9 cellular contexts compared by ENCODE assay signal in the genomic region with DNA sequence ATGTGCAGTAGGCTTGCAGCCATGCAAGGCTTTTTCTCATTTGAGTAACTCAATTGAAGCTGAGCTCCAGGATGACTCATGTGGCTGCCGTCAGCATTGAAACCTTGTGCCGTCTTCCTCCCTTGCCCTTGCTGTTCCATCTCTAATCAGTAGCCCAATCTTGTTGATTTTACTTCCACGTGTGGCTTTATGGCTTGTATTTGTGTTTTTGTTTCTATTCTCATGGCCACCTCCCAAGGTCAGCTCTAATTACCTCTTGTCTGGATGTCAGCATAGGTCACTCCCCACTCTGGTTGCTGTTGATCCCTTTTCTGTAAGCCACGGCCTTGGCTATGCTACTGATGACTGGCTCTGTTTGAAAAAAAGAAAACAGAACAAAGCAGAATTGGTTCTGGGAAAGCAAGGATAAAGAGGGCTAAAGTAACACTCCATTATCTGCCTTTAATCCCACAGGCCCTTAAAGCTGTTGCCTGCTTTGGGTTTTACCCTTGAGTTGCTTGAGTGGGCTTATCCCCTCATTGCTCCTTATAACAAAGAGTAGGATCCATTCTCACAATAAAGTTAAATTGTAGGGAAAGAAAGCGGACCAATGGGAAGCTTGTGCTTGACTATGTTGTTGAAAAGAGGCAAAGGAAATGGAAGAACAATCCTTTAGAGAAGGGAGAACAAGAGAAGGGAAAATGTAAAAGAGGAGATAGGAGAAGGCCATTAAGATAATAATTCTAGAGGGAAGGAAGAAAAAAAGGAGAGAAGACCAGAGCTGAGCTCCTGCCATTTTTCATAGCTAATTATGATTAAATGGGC.
A peak's percentile ranks its signal among the peaks of the same experiment; 100 is the strongest.
DNase-seq lines count a peak whose midpoint lies in the region; ATAC-seq and TF ChIP-seq lines count a peak whose summit lies in the region.
"Had no signal": no experiment of that assay in that cellular context is flagged by ENCODE, and none has a peak within 500 bp of the region (broad histone marks: within the 10 kb centered on the region; RNA-seq: fewer than 3 reads in every experiment).

No MANE protein-coding gene starts in this region.

- no peak overlapping the region for H3K9ac ChIP-seq in MM.1S (ENCODE audit: low read length)

- H3K36me3 ChIP-seq in uterus (no peaks in the 10 kb centered on the region), MM.1S (replicated peaks; ENCODE audit: insufficient read depth, low read length) (no peaks in the 10 kb centered on the region)

- no peaks in the 10 kb centered on the region for H4K20me1 ChIP-seq in MM.1S (ENCODE audit: insufficient read depth, low read length)

- CTCF ChIA-PET in activated CD4-positive, alpha-beta memory T cell treated with anti-CD3 and anti-CD28 coated beads for 36 hours (lab: Charles Lee), result no interaction called here
- CTCF ChIA-PET in activated CD4-positive, alpha-beta memory T cell treated with anti-CD3 and anti-CD28 coated beads, Interleukin-2, amount 10 ng/mL, durations not matched to agents 7 days and 5 days (lab: Charles Lee), result interaction anchor here (1.8 kb wide), 1 partner anchor 7 kb away, joined by 8 read pairs; no protein-coding TSS in a partner anchor

- H3K9me3 Mint-ChIP-seq in activated CD4-positive, alpha-beta memory T cell treated with anti-CD3 and anti-CD28 coated beads for 36 hours, result no peaks in the 10 kb centered on the region
- no peaks in the 10 kb centered on the region for H3K9me3 Mint-ChIP-seq in activated CD4-positive, alpha-beta memory T cell treated with anti-CD3 and anti-CD28 coated beads, Interleukin-2, amount 10 ng/mL, durations not matched to agents 7 days and 5 days
- H3K9me3 Mint-ChIP-seq in nephron progenitor cell, result no peaks in the 10 kb centered on the region
- H3K9me3 Mint-ChIP-seq: CD4-positive, CD25-positive, alpha-beta regulatory T cell had no signal

- H3K36me3 Mint-ChIP-seq in activated CD4-positive, alpha-beta memory T cell treated with anti-CD3 and anti-CD28 coated beads for 36 hours, result no peaks in the 10 kb centered on the region
- H3K36me3 Mint-ChIP-seq in activated CD4-positive, alpha-beta memory T cell treated with anti-CD3 and anti-CD28 coated beads, Interleukin-2, amount 10 ng/mL, durations not matched to agents 7 days and 5 days (ENCODE audit: low read depth), result no peaks in the 10 kb centered on the region
- peaks cover 4% of the 10 kb centered on the region for H3K36me3 Mint-ChIP-seq in nephron progenitor cell (ENCODE audit: low read depth)
- H3K36me3 Mint-ChIP-seq: CD4-positive, CD25-positive, alpha-beta regulatory T cell had no signal

- H3K27ac Mint-ChIP-seq in activated CD4-positive, alpha-beta memory T cell treated with anti-CD3 and anti-CD28 coated beads for 36 hours, result no peak overlapping the region
- no peak overlapping the region for H3K27ac Mint-ChIP-seq in activated CD4-positive, alpha-beta memory T cell treated with anti-CD3 and anti-CD28 coated beads, Interleukin-2, amount 10 ng/mL, durations not matched to agents 7 days and 5 days
- H3K27ac Mint-ChIP-seq in nephron progenitor cell, result no peak overlapping the region
- H3K27ac Mint-ChIP-seq: CD4-positive, CD25-positive, alpha-beta regulatory T cell had no signal

- H3K27me3 ChIP-seq in uterus, result no peaks in the 10 kb centered on the region
- H3K27me3 ChIP-seq in MM.1S (replicated peaks; ENCODE audit: insufficient read depth, low read length), result no peaks in the 10 kb centered on the region

- no peaks in the 10 kb centered on the region for H3K4me1 Mint-ChIP-seq in activated CD4-positive, alpha-beta memory T cell treated with anti-CD3 and anti-CD28 coated beads for 36 hours (ENCODE audit: low read depth)
- no peaks in the 10 kb centered on the region for H3K4me1 Mint-ChIP-seq in activated CD4-positive, alpha-beta memory T cell treated with anti-CD3 and anti-CD28 coated beads, Interleukin-2, amount 10 ng/mL, durations not matched to agents 7 days and 5 days
- H3K4me1 Mint-ChIP-seq in nephron progenitor cell, result peaks cover 7% of the 10 kb centered on the region
- H3K4me1 Mint-ChIP-seq: CD4-positive, CD25-positive, alpha-beta regulatory T cell had no signal

- POLR2A ChIA-PET in activated CD4-positive, alpha-beta memory T cell treated with anti-CD3 and anti-CD28 coated beads for 36 hours (lab: Charles Lee), result no interaction called here
- POLR2A ChIA-PET in activated CD4-positive, alpha-beta memory T cell treated with anti-CD3 and anti-CD28 coated beads, Interleukin-2, amount 10 ng/mL, durations not matched to agents 7 days and 5 days (lab: Charles Lee), result no interaction called here

- peak; percentile 12 for DNase-seq in activated CD4-positive, alpha-beta memory T cell treated with anti-CD3 and anti-CD28 coated beads for 36 hours
- DNase-seq in activated CD4-positive, alpha-beta memory T cell treated with anti-CD3 and anti-CD28 coated beads, Interleukin-2, amount 10 ng/mL, durations not matched to agents 7 days and 5 days, result no peak
- DNase-seq in NCI-H82 treated with DMSO at 0.1 percent for 48 hours (lab: John Stamatoyannopoulos, UW; ENCODE audit: unreplicated experiment), result peak; percentile 83
- DNase-seq in fibroblast of villous mesenchyme (ENCODE audit: low read depth), result peak; percentile 97
- peak; percentile 29 to 80 for DNase-seq in uterus
- DNase-seq in nephron progenitor cell, result no peak
- no peak for DNase-seq in MM.1S
- DNase-seq: CD4-positive, CD25-positive, alpha-beta regulatory T cell had no signal

- no peak overlapping the region for H2AFZ ChIP-seq in MM.1S (ENCODE audit: low read length)

- H3K27ac ChIP-seq in uterus (peak overlapping the region; percentile 27 to 62), MM.1S (ENCODE audit: low read length) (no peak overlapping the region)

- H3K4me1 ChIP-seq in uterus (no peaks in the 10 kb centered on the region), MM.1S (ENCODE audit: low read length) (no peaks in the 10 kb centered on the region)

- no peaks in the 10 kb centered on the region for H3F3A ChIP-seq in MM.1S (ENCODE audit: insufficient read depth, low read length)

- H3K27me3 Mint-ChIP-seq in activated CD4-positive, alpha-beta memory T cell treated with anti-CD3 and anti-CD28 coated beads for 36 hours, result no peaks in the 10 kb centered on the region
- H3K27me3 Mint-ChIP-seq in activated CD4-positive, alpha-beta memory T cell treated with anti-CD3 and anti-CD28 coated beads, Interleukin-2, amount 10 ng/mL, durations not matched to agents 7 days and 5 days, result peaks cover 2% of the 10 kb centered on the region
- no peaks in the 10 kb centered on the region for H3K27me3 Mint-ChIP-seq in nephron progenitor cell (ENCODE audit: low read depth, poor library complexity)
- H3K27me3 Mint-ChIP-seq: CD4-positive, CD25-positive, alpha-beta regulatory T cell had no signal

- no peak for ATAC-seq in GM18517 (IDR thresholded peaks at IDR 0.05; ENCODE audit: unreplicated experiment)

- H3K4me2 ChIP-seq in MM.1S (ENCODE audit: low read depth, low read length), result no peak overlapping the region

- TF ChIP-seq POLR2A in uterus (IDR thresholded peaks at IDR 0.05), result no peak

- TF ChIP-seq CTCF in fibroblast of villous mesenchyme (IDR thresholded peaks at IDR 0.05; ENCODE audit: insufficient read depth, low read depth, low read length) (no peak), uterus (IDR thresholded peaks at IDR 0.05) (no peak), nephron progenitor cell (IDR thresholded peaks at IDR 0.05) (no peak), MM.1S (IDR thresholded peaks at IDR 0.05; ENCODE audit: low read length) (no peak)

- H3K79me2 ChIP-seq in MM.1S (ENCODE audit: low read length), result no peaks in the 10 kb centered on the region

- H3K4me3 Mint-ChIP-seq in activated CD4-positive, alpha-beta memory T cell treated with anti-CD3 and anti-CD28 coated beads for 36 hours, result no peak overlapping the region
- no peak overlapping the region for H3K4me3 Mint-ChIP-seq in activated CD4-positive, alpha-beta memory T cell treated with anti-CD3 and anti-CD28 coated beads, Interleukin-2, amount 10 ng/mL, durations not matched to agents 7 days and 5 days
- no peak overlapping the region for H3K4me3 Mint-ChIP-seq in nephron progenitor cell
- H3K4me3 Mint-ChIP-seq: CD4-positive, CD25-positive, alpha-beta regulatory T cell had no signal

- no peaks in the 10 kb centered on the region for H3K9me2 ChIP-seq in MM.1S (replicated peaks; ENCODE audit: insufficient read depth, low read length)

- intact Hi-C loops in activated CD4-positive, alpha-beta memory T cell treated with anti-CD3 and anti-CD28 coated beads for 36 hours (cut with micrococcal nuclease), result no loop called here
- intact Hi-C loops in uterus (cut with DNase I; ENCODE audit: low total_unique reads), result no loop called here

- H3K9me3 ChIP-seq in uterus (no peaks in the 10 kb centered on the region), MM.1S (replicated peaks; ENCODE audit: insufficient read depth, low read length) (no peaks in the 10 kb centered on the region)

- H3K4me3 ChIP-seq in fibroblast of villous mesenchyme (ENCODE audit: low read depth, low read length) (no peak overlapping the region), uterus (no peak overlapping the region), MM.1S (ENCODE audit: low read length) (no peak overlapping the region)

Comparison
In these comparisons a context has a peak if more than half of its experiments do, and no peak if none do; other contexts are left out.
1. DNase-seq: peak in activated CD4-positive, alpha-beta memory T cell treated with anti-CD3 and anti-CD28 coated beads for 36 hours (single experiment), NCI-H82 treated with DMSO at 0.1 percent for 48 hours (single experiment), fibroblast of villous mesenchyme (single experiment) and uterus (2 of 2); none in activated CD4-positive, alpha-beta memory T cell treated with anti-CD3 and anti-CD28 coated beads, Interleukin-2, amount 10 ng/mL, durations not matched to agents 7 days and 5 days (single experiment), nephron progenitor cell (single experiment) and MM.1S (single experiment).